In genomic region chr4:140637836-140638235, GRCh38 we compare ENCODE assay signal across 9 cellular contexts.
DNase-seq lines count a peak whose midpoint lies in the region; ATAC-seq and TF ChIP-seq lines count a peak whose summit lies in the region.
"Had no signal": no experiment of that assay in that cellular context is flagged by ENCODE, and none has a peak within 500 bp of the region (broad histone marks: within the 10 kb centered on the region; RNA-seq: fewer than 3 reads in every experiment).

No MANE protein-coding gene starts in this region.

- H3K27me3 ChIP-seq in PC-9 (ENCODE audit: insufficient read depth, low read depth) (no peaks in the 10 kb centered on the region), neural progenitor cell (no peaks in the 10 kb centered on the region), MG63 (no peaks in the 10 kb centered on the region)

- H3K79me2 ChIP-seq in PC-9 (ENCODE audit: low read depth) = no peaks in the 10 kb centered on the region
- H3K79me2 ChIP-seq in neural progenitor cell (ENCODE audit: low read depth) = no peaks in the 10 kb centered on the region

- intact Hi-C loops in PC-9 (cut with micrococcal nuclease; ENCODE audit: unreplicated experiment) = loop anchor here (5.0 kb wide), 2 partner anchors 41 to 214 kb away; no protein-coding TSS in a partner anchor

- peaks cover 3% of the 10 kb centered on the region; the same call in 1 of the 2 replicates for H3F3A ChIP-seq in PC-9 (ENCODE audit: insufficient read depth, low read depth)
- H3F3A ChIP-seq in neural progenitor cell (ENCODE audit: low read depth) = no peaks in the 10 kb centered on the region

- H3K27ac ChIP-seq in PC-9 (no peak overlapping the region), neural progenitor cell (no peak overlapping the region)

- TF ChIP-seq CTCF in PC-9 (conservative IDR thresholded peaks at IDR 0.05) (peak; percentile 63), neural progenitor cell (IDR thresholded peaks at IDR 0.05) (peak; percentile 79)

- no peaks in the 10 kb centered on the region for H3K9me2 ChIP-seq in PC-9 (ENCODE audit: insufficient read depth)

- no peak overlapping the region for H3K4me3 ChIP-seq in PC-9
- H3K4me3 ChIP-seq in neural progenitor cell = no peak overlapping the region
- H3K4me3 ChIP-seq in MG63 = no peak overlapping the region

- H3K36me3 ChIP-seq in PC-9 (ENCODE audit: low read depth) = peaks cover 5% of the 10 kb centered on the region; the same call in 1 of the 2 replicates
- no peaks in the 10 kb centered on the region for H3K36me3 ChIP-seq in neural progenitor cell
- no peaks in the 10 kb centered on the region for H3K36me3 ChIP-seq in MG63

- DNase-seq in DMS 273 treated with DMSO at 0.1 percent for 48 hours (lab: John Stamatoyannopoulos, UW) = peak; percentile 1
- DNase-seq in PC-9 = no peak
- DNase-seq in dermis blood vessel endothelial cell = peak; percentile 56
- DNase-seq in neural progenitor cell (ENCODE audit: low spot score) = peak; percentile 68
- no peak for DNase-seq in T-helper 2 cell treated with Interferon-gamma antibody and Interleukin-4, amounts not matched to agents 5 μg/mL and 100 μg/mL, for 36 hours (ENCODE audit: low spot score)
- DNase-seq in MG63 = no peak

- ATAC-seq in GM18909 (IDR thresholded peaks at IDR 0.05; ENCODE audit: poor library complexity, unreplicated experiment) = peak; percentile 78
- peak; percentile 86 for ATAC-seq in HG03280 (IDR thresholded peaks at IDR 0.05; ENCODE audit: unreplicated experiment)

- no TSS peak for BruUV-seq in PC-9 (replicated peaks; lab: Mats Ljungman, UMichigan)

- no peak overlapping the region for H3K9ac ChIP-seq in neural progenitor cell

- peaks cover 21% of the 10 kb centered on the region for H3K36me3 Mint-ChIP-seq in neural progenitor cell
- no peaks in the 10 kb centered on the region for H3K36me3 Mint-ChIP-seq in T-helper 2 cell treated with Interferon-gamma antibody and Interleukin-4, amounts not matched to agents 5 μg/mL and 100 μg/mL, for 36 hours (ENCODE audit: low read depth)
- H3K36me3 Mint-ChIP-seq: T-cell had no signal

- H3K27ac Mint-ChIP-seq in neural progenitor cell = no peak overlapping the region
- H3K27ac Mint-ChIP-seq in T-helper 2 cell treated with Interferon-gamma antibody and Interleukin-4, amounts not matched to agents 5 μg/mL and 100 μg/mL, for 36 hours = no peak overlapping the region
- H3K27ac Mint-ChIP-seq: T-cell had no signal

- H2AFZ ChIP-seq in PC-9 (no peak overlapping the region), neural progenitor cell (replicated peaks) (no peak overlapping the region)

- H3K4me2 ChIP-seq in PC-9 (no peak overlapping the region), neural progenitor cell (no peak overlapping the region)

- H3K4me3 Mint-ChIP-seq in neural progenitor cell = no peak overlapping the region
- no peak overlapping the region for H3K4me3 Mint-ChIP-seq in T-helper 2 cell treated with Interferon-gamma antibody and Interleukin-4, amounts not matched to agents 5 μg/mL and 100 μg/mL, for 36 hours
- H3K4me3 Mint-ChIP-seq: T-cell had no signal

- H3K27me3 Mint-ChIP-seq in neural progenitor cell (ENCODE audit: insufficient read depth, low read depth) = no peaks in the 10 kb centered on the region
- peaks cover 7% of the 10 kb centered on the region for H3K27me3 Mint-ChIP-seq in T-helper 2 cell treated with Interferon-gamma antibody and Interleukin-4, amounts not matched to agents 5 μg/mL and 100 μg/mL, for 36 hours (ENCODE audit: low read depth)

- POLR2A ChIA-PET in PC-9 (lab: Charles Lee; ENCODE audit: unreplicated experiment) = no interaction called here

- CTCF ChIA-PET in PC-9 (lab: Charles Lee) = interaction anchor here (1.1 kb wide), 1 partner anchor 277 kb away, joined by 3 read pairs; no protein-coding TSS in a partner anchor

- peaks cover 23% of the 10 kb centered on the region for H3K4me1 ChIP-seq in PC-9 (replicated peaks; ENCODE audit: insufficient read depth)
- peaks cover 12% of the 10 kb centered on the region for H3K4me1 ChIP-seq in neural progenitor cell

- H3K9me3 Mint-ChIP-seq in neural progenitor cell = no peaks in the 10 kb centered on the region
- no peaks in the 10 kb centered on the region for H3K9me3 Mint-ChIP-seq in T-helper 2 cell treated with Interferon-gamma antibody and Interleukin-4, amounts not matched to agents 5 μg/mL and 100 μg/mL, for 36 hours
- H3K9me3 Mint-ChIP-seq: T-cell had no signal

- no peaks in the 10 kb centered on the region for H4K20me1 ChIP-seq in PC-9 (ENCODE audit: insufficient read depth)
- H4K20me1 ChIP-seq in neural progenitor cell (ENCODE audit: low read depth) = no peaks in the 10 kb centered on the region

- H3K9me3 ChIP-seq in PC-9 (ENCODE audit: insufficient read depth, low read depth) (no peaks in the 10 kb centered on the region), neural progenitor cell (ENCODE audit: low read depth) (no peaks in the 10 kb centered on the region), MG63 (no peaks in the 10 kb centered on the region)

- peaks cover 19% of the 10 kb centered on the region for H3K4me1 Mint-ChIP-seq in neural progenitor cell
- H3K4me1 Mint-ChIP-seq in T-helper 2 cell treated with Interferon-gamma antibody and Interleukin-4, amounts not matched to agents 5 μg/mL and 100 μg/mL, for 36 hours (ENCODE audit: low read depth) = no peaks in the 10 kb centered on the region
- H3K4me1 Mint-ChIP-seq: T-cell had no signal

Comparison
In these comparisons a context has a peak if more than half of its experiments do, and no peak if none do; other contexts are left out.
1. DNase-seq: peak in DMS 273 treated with DMSO at 0.1 percent for 48 hours (single experiment), dermis blood vessel endothelial cell (single experiment) and neural progenitor cell (single experiment); none in PC-9 (0 of 2), T-helper 2 cell treated with Interferon-gamma antibody and Interleukin-4, amounts not matched to agents 5 μg/mL and 100 μg/mL, for 36 hours (single experiment) and MG63 (single experiment).